Comparison of ENCODE assay signal across 1 cellular context in the genomic region with DNA sequence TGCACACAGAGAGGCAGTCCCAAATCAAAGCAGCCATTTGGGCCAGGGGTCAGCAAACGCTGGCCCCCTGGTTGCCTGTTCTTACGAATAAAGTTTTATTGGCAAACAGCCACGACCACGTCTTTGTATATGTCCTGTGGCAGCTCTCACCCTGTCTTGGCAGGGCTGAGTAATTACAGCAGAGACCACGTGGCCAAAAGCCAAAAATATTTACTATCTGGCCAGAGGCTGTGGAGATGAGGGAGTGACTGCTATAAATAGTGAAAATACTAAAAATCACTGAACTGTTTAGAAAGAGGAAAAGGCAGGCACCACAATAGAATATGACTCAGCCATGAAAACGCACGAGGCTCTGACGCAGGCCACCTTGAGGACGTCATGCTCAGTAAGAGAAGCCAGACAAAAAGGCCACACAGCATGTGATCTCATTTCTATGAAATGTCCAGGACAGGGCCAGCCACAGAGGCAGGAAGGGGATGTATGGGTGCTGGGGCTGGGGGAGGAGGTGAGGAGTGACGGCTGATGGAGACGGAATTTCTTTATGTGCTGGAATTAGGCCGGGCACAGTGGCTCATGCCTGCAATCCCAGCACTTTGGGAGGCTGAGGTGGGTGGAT.
A peak's percentile ranks its signal among the peaks of the same experiment; 100 is the strongest.
TF ChIP-seq lines count a peak whose summit lies in the region.

No MANE protein-coding gene starts in this region.

TF ChIP-seq in HepG2, 621 proteins besides CTCF, POLR2A, EP300 and RAD21:
- TF ChIP-seq, protein P1, sequence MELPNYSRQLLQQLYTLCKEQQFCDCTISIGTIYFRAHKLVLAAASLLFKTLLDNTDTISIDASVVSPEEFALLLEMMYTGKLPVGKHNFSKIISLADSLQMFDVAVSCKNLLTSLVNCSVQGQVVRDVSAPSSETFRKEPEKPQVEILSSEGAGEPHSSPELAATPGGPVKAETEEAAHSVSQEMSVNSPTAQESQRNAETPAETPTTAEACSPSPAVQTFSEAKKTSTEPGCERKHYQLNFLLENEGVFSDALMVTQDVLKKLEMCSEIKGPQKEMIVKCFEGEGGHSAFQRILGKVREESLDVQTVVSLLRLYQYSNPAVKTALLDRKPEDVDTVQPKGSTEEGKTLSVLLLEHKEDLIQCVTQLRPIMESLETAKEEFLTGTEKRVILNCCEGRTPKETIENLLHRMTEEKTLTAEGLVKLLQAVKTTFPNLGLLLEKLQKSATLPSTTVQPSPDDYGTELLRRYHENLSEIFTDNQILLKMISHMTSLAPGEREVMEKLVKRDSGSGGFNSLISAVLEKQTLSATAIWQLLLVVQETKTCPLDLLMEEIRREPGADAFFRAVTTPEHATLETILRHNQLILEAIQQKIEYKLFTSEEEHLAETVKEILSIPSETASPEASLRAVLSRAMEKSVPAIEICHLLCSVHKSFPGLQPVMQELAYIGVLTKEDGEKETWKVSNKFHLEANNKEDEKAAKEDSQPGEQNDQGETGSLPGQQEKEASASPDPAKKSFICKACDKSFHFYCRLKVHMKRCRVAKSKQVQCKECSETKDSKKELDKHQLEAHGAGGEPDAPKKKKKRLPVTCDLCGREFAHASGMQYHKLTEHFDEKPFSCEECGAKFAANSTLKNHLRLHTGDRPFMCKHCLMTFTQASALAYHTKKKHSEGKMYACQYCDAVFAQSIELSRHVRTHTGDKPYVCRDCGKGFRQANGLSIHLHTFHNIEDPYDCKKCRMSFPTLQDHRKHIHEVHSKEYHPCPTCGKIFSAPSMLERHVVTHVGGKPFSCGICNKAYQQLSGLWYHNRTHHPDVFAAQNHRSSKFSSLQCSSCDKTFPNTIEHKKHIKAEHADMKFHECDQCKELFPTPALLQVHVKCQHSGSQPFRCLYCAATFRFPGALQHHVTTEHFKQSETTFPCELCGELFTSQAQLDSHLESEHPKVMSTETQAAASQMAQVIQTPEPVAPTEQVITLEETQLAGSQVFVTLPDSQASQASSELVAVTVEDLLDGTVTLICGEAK (IDR thresholded peaks at IDR 0.05), result peak; percentile 93
- TF ChIP-seq, protein P1 (CRISPR knock-in tag; IDR thresholded peaks at IDR 0.05), result peak; percentile 99
- TF ChIP-seq ZBTB21 (CRISPR knock-in tag; IDR thresholded peaks at IDR 0.05), result peak; percentile 78; the same call in 1 of the 2 replicates
- TF ChIP-seq KDM2A (CRISPR knock-in tag; IDR thresholded peaks at IDR 0.05; ENCODE audit: borderline replicate concordance, low read depth), result no peak
- 0 out of 2 replicates have a peak, but pooled peaks have one; percentile 58 for TF ChIP-seq ZNF12 (CRISPR knock-in tag; IDR thresholded peaks at IDR 0.05)
- TF ChIP-seq FOSL2 (CRISPR knock-in tag; IDR thresholded peaks at IDR 0.05), result peak; percentile 41; the same call in 1 of the 2 replicates
- TF ChIP-seq ZNF7 (CRISPR knock-in tag; IDR thresholded peaks at IDR 0.05), result no peak
- TF ChIP-seq, protein P2, sequence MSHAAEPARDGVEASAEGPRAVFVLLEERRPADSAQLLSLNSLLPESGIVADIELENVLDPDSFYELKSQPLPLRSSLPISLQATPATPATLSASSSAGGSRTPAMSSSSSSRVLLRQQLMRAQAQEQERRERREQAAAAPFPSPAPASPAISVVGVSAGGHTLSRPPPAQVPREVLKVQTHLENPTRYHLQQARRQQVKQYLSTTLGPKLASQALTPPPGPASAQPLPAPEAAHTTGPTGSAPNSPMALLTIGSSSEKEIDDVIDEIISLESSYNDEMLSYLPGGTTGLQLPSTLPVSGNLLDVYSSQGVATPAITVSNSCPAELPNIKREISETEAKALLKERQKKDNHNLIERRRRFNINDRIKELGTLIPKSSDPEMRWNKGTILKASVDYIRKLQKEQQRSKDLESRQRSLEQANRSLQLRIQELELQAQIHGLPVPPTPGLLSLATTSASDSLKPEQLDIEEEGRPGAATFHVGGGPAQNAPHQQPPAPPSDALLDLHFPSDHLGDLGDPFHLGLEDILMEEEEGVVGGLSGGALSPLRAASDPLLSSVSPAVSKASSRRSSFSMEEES (CRISPR knock-in tag; IDR thresholded peaks at IDR 0.05), result 0 out of 2 replicates have a peak, but pooled peaks have one; percentile 5
